In genomic region chr17:36705651-36706436, GRCh38 we compare ENCODE assay signal across 8 cellular contexts.
A peak's percentile ranks its signal among the peaks of the same experiment; 100 is the strongest.
DNase-seq lines count a peak whose midpoint lies in the region; ATAC-seq and TF ChIP-seq lines count a peak whose summit lies in the region.

No MANE protein-coding gene starts in this region.

- H3K4me3 ChIP-seq in CD8-positive, alpha-beta T cell (ENCODE audit: low read depth, low read length), result no peak overlapping the region

- ATAC-seq in CD8-positive, alpha-beta T cell, result peak; percentile 69
- peak; percentile 88 for ATAC-seq in activated CD8-positive, alpha-beta T cell treated with anti-CD3 and anti-CD28 coated beads, Interleukin-2, amount 10 ng/mL, durations not matched to agents 7 days and 5 days
- ATAC-seq in HG03342 (IDR thresholded peaks at IDR 0.05; ENCODE audit: unreplicated experiment), result no peak

- H3K27me3 ChIP-seq in CD8-positive, alpha-beta T cell (ENCODE audit: insufficient read depth, low read length), result peaks cover 12% of the 10 kb centered on the region

- no peaks in the 10 kb centered on the region for H3K36me3 ChIP-seq in CD8-positive, alpha-beta T cell (ENCODE audit: insufficient read depth, low read length)

- no peaks in the 10 kb centered on the region for H3K9me3 ChIP-seq in CD8-positive, alpha-beta T cell (ENCODE audit: low read length)

- no peak for TF ChIP-seq POLR2A in erythroblast (IDR thresholded peaks at IDR 0.05; ENCODE audit: low read length)

- no peak overlapping the region for H3K27ac ChIP-seq in CD8-positive, alpha-beta T cell (ENCODE audit: low read depth, low read length)

- H3K4me1 ChIP-seq in CD8-positive, alpha-beta T cell (ENCODE audit: insufficient read depth, low read length), result no peaks in the 10 kb centered on the region

- peak; percentile 73 for TF ChIP-seq CTCF in CD8-positive, alpha-beta T cell (IDR thresholded peaks at IDR 0.05)
- peak; percentile 73 for TF ChIP-seq CTCF in HFFc6 (IDR thresholded peaks at IDR 0.05)
- TF ChIP-seq CTCF in progenitor cell of endocrine pancreas (IDR thresholded peaks at IDR 0.05; ENCODE audit: unreplicated experiment), result peak; percentile 84

- peaks cover 35% of the 10 kb centered on the region for H3K27me3 Mint-ChIP-seq in CD8-positive, alpha-beta T cell (ENCODE audit: low read depth)
- H3K27me3 Mint-ChIP-seq in HFFc6 (ENCODE audit: insufficient read depth) (peaks cover 12% of the 10 kb centered on the region), progenitor cell of endocrine pancreas (peaks cover 34% of the 10 kb centered on the region)
- H3K27me3 Mint-ChIP-seq in activated CD8-positive, alpha-beta T cell treated with anti-CD3 and anti-CD28 coated beads, Interleukin-2, amount 10 ng/mL, durations not matched to agents 7 days and 5 days (ENCODE audit: low read depth), result peaks cover 22% of the 10 kb centered on the region

- CTCF ChIA-PET in CD8-positive, alpha-beta T cell (lab: Charles Lee), result interaction anchor here (0.8 to 4.4 kb wide), 17 partner anchors 9 to 342 kb away, joined by 3 to 30 read pairs (median 4); no protein-coding TSS in a partner anchor
- CTCF ChIA-PET in activated CD8-positive, alpha-beta T cell treated with anti-CD3 and anti-CD28 coated beads, Interleukin-2, amount 10 ng/mL, durations not matched to agents 7 days and 5 days (lab: Charles Lee), result interaction anchor here (0.6 to 3.1 kb wide), 20 partner anchors 10 to 580 kb away, joined by 3 to 20 read pairs (median 4); partner anchors contain the start of gene MRM1

- no peak overlapping the region for H3K4me3 Mint-ChIP-seq in CD8-positive, alpha-beta T cell
- no peak overlapping the region for H3K4me3 Mint-ChIP-seq in HFFc6
- no peak overlapping the region for H3K4me3 Mint-ChIP-seq in activated CD8-positive, alpha-beta T cell treated with anti-CD3 and anti-CD28 coated beads, Interleukin-2, amount 10 ng/mL, durations not matched to agents 7 days and 5 days
- no peak overlapping the region for H3K4me3 Mint-ChIP-seq in progenitor cell of endocrine pancreas (ENCODE audit: low read depth)

- intact Hi-C loops in CD8-positive, alpha-beta T cell (cut with DNase I, micrococcal nuclease), result loop anchor here (1.0 to 5.0 kb wide), 6 partner anchors 48 to 341 kb away; no protein-coding TSS in a partner anchor

- no peak overlapping the region for H3K27ac Mint-ChIP-seq in CD8-positive, alpha-beta T cell
- H3K27ac Mint-ChIP-seq in HFFc6 (no peak overlapping the region), progenitor cell of endocrine pancreas (no peak overlapping the region)
- H3K27ac Mint-ChIP-seq in activated CD8-positive, alpha-beta T cell treated with anti-CD3 and anti-CD28 coated beads, Interleukin-2, amount 10 ng/mL, durations not matched to agents 7 days and 5 days, result no peak overlapping the region

- peak in 6 of 7 experiments; percentile 13 to 72 (median 44) for DNase-seq in CD8-positive, alpha-beta T cell
- peak; percentile 20 for DNase-seq in HFFc6
- DNase-seq in NCI-H774 (lab: John Stamatoyannopoulos, UW), result peak; percentile 64
- DNase-seq in activated CD8-positive, alpha-beta T cell treated with anti-CD3 and anti-CD28 coated beads, Interleukin-2, amount 10 ng/mL, durations not matched to agents 7 days and 5 days, result peak; percentile 70
- peak; percentile 71 to 77 for DNase-seq in erythroblast (lab: John Stamatoyannopoulos, UW)
- no peak for DNase-seq in progenitor cell of endocrine pancreas (ENCODE audit: low spot score, unreplicated experiment)
- DNase-seq in globus pallidus (ENCODE audit: low spot score), result no peak

- H3K9me3 Mint-ChIP-seq in CD8-positive, alpha-beta T cell, result no peaks in the 10 kb centered on the region
- no peaks in the 10 kb centered on the region for H3K9me3 Mint-ChIP-seq in HFFc6
- no peaks in the 10 kb centered on the region for H3K9me3 Mint-ChIP-seq in activated CD8-positive, alpha-beta T cell treated with anti-CD3 and anti-CD28 coated beads, Interleukin-2, amount 10 ng/mL, durations not matched to agents 7 days and 5 days (ENCODE audit: insufficient read depth)
- no peaks in the 10 kb centered on the region for H3K9me3 Mint-ChIP-seq in progenitor cell of endocrine pancreas (ENCODE audit: low read depth)

- POLR2A ChIA-PET in CD8-positive, alpha-beta T cell (lab: Charles Lee), result no interaction called here
- POLR2A ChIA-PET in activated CD8-positive, alpha-beta T cell treated with anti-CD3 and anti-CD28 coated beads, Interleukin-2, amount 10 ng/mL, durations not matched to agents 7 days and 5 days (lab: Charles Lee), result no interaction called here

- H3K4me1 Mint-ChIP-seq in CD8-positive, alpha-beta T cell (ENCODE audit: low read depth), result no peaks in the 10 kb centered on the region
- H3K4me1 Mint-ChIP-seq in HFFc6 (ENCODE audit: low read depth) (no peaks in the 10 kb centered on the region), progenitor cell of endocrine pancreas (ENCODE audit: low read depth) (peaks cover 3% of the 10 kb centered on the region)
- no peaks in the 10 kb centered on the region for H3K4me1 Mint-ChIP-seq in activated CD8-positive, alpha-beta T cell treated with anti-CD3 and anti-CD28 coated beads, Interleukin-2, amount 10 ng/mL, durations not matched to agents 7 days and 5 days (ENCODE audit: low read depth)

- H3K36me3 Mint-ChIP-seq in CD8-positive, alpha-beta T cell, result no peaks in the 10 kb centered on the region
- H3K36me3 Mint-ChIP-seq in HFFc6 (ENCODE audit: low read depth), result no peaks in the 10 kb centered on the region
- no peaks in the 10 kb centered on the region for H3K36me3 Mint-ChIP-seq in activated CD8-positive, alpha-beta T cell treated with anti-CD3 and anti-CD28 coated beads, Interleukin-2, amount 10 ng/mL, durations not matched to agents 7 days and 5 days (ENCODE audit: low read depth)
- no peaks in the 10 kb centered on the region for H3K36me3 Mint-ChIP-seq in progenitor cell of endocrine pancreas (ENCODE audit: insufficient read depth)

Comparison
In these comparisons a context has a peak if more than half of its experiments do, and no peak if none do; other contexts are left out.
1. DNase-seq: peak in CD8-positive, alpha-beta T cell (6 of 7), HFFc6 (single experiment), NCI-H774 (single experiment), activated CD8-positive, alpha-beta T cell treated with anti-CD3 and anti-CD28 coated beads, Interleukin-2, amount 10 ng/mL, durations not matched to agents 7 days and 5 days (single experiment) and erythroblast (2 of 2); none in progenitor cell of endocrine pancreas (single experiment) and globus pallidus (single experiment).
2. Peak in every context shown above with its lines, with median percentiles within 50 percentile points of each other: CTCF ChIP-seq.